18 cellular contexts compared by ENCODE assay signal in genomic region chr1:50232271-50232670, GRCh38.
DNase-seq lines count a peak whose midpoint lies in the region; ATAC-seq lines count a peak whose summit lies in the region.
"Had no signal": no experiment of that assay in that cellular context is flagged by ENCODE, and none has a peak within 500 bp of the region (broad histone marks: within the 10 kb centered on the region; RNA-seq: fewer than 3 reads in every experiment).

No MANE protein-coding gene starts in this region.

- no peak for ATAC-seq in HG03520 (IDR thresholded peaks at IDR 0.05; ENCODE audit: unreplicated experiment)
- ATAC-seq: A549, GM23338, HCT116 had no signal

- DNase-seq in DMS79 treated with DMSO at 0.1 percent for 48 hours (lab: John Stamatoyannopoulos, UW) (peak; percentile 15), DMS79 (lab: John Stamatoyannopoulos, UW) (no peak), NCI-H2171 treated with DMSO at 0.1 percent for 48 hours (lab: John Stamatoyannopoulos, UW) (peak; percentile 71), left kidney (ENCODE audit: low read depth, low spot score) (peak; percentile 85), NCI-H2196 (lab: John Stamatoyannopoulos, UW; ENCODE audit: unreplicated experiment) (no peak)
- DNase-seq: 8988T; ACHN; AML-193; BE2C; CD4-positive, alpha-beta T cell; CD8-positive, alpha-beta memory T cell; DMS153; GF-D8; H9 had no signal

Comparison
In these comparisons a context has a peak if more than half of its experiments do, and no peak if none do; other contexts are left out.
1. DNase-seq: peak in DMS79 treated with DMSO at 0.1 percent for 48 hours (single experiment), NCI-H2171 treated with DMSO at 0.1 percent for 48 hours (single experiment) and left kidney (single experiment); none in DMS79 (single experiment) and NCI-H2196 (single experiment).